23 cellular contexts compared by ENCODE assay signal in genomic region chr3:178483704-178484103, GRCh38. TPM values are rescaled to one million over a fixed set of nuclear protein-coding genes. Genes with fewer than 3 reads are reported as not detected.
DNase-seq lines count a peak whose midpoint lies in the region; ATAC-seq, FAIRE-seq and TF ChIP-seq lines count a peak whose summit lies in the region.
"Had no signal": no experiment of that assay in that cellular context is flagged by ENCODE, and none has a peak within 500 bp of the region (broad histone marks: within the 10 kb centered on the region; RNA-seq: fewer than 3 reads in every experiment).

No MANE protein-coding gene starts in this region.

- H3K9me2 ChIP-seq in GM23248 (ENCODE audit: insufficient read depth), result no peaks in the 10 kb centered on the region

- no peaks in the 10 kb centered on the region for H3F3A ChIP-seq in GM23248 (ENCODE audit: insufficient read depth)

- H2BK5ac ChIP-seq in mesendoderm (ENCODE audit: low read length), result no peak overlapping the region

- no peak overlapping the region for H3K9ac ChIP-seq in GM23248
- H3K9ac ChIP-seq in mesendoderm (ENCODE audit: low read length), result no peak overlapping the region

- H4K5ac ChIP-seq in mesendoderm (ENCODE audit: low read length), result no peak overlapping the region

- H3K36me3 Mint-ChIP-seq in activated T-helper 2 cell treated with anti-CD3 and anti-CD28 coated beads, Interferon-gamma antibody, Interleukin-2, Interleukin-4, amounts not matched to agents 10 μg/mL and 5 μg/mL and 100 μg/mL, durations not matched to agents 14 hours and 24 hours and 36 hours (ENCODE audit: low read depth), result no peaks in the 10 kb centered on the region
- H3K36me3 Mint-ChIP-seq in activated CD4-positive, alpha-beta T cell treated with anti-CD3 and anti-CD28 coated beads for 36 hours (ENCODE audit: low read depth), result no peaks in the 10 kb centered on the region

- H3K79me1 ChIP-seq in mesendoderm (ENCODE audit: low read length), result no peaks in the 10 kb centered on the region

- H3K36me3 ChIP-seq in GM23248 (ENCODE audit: low read depth), result no peaks in the 10 kb centered on the region
- no peaks in the 10 kb centered on the region for H3K36me3 ChIP-seq in kidney epithelial cell (ENCODE audit: control insufficient read depth, insufficient read depth, low read length)
- H3K36me3 ChIP-seq in mesendoderm (ENCODE audit: control insufficient read depth, insufficient read depth, low read length), result no peaks in the 10 kb centered on the region

- no peak for TF ChIP-seq RAD21 in A549 (conservative IDR thresholded peaks at IDR 0.05 in 1 of 2, IDR thresholded peaks at IDR 0.05 in 1 of 2)

- H2BK15ac ChIP-seq in mesendoderm (replicated peaks; ENCODE audit: low read depth), result no peak overlapping the region

- no peaks in the 10 kb centered on the region for H3K9me3 Mint-ChIP-seq in activated T-helper 2 cell treated with anti-CD3 and anti-CD28 coated beads, Interferon-gamma antibody, Interleukin-2, Interleukin-4, amounts not matched to agents 10 μg/mL and 5 μg/mL and 100 μg/mL, durations not matched to agents 14 hours and 24 hours and 36 hours
- no peaks in the 10 kb centered on the region for H3K9me3 Mint-ChIP-seq in activated CD4-positive, alpha-beta T cell treated with anti-CD3 and anti-CD28 coated beads for 36 hours (ENCODE audit: low read depth)

- no peaks in the 10 kb centered on the region for H3K4me1 ChIP-seq in A549
- H3K4me1 ChIP-seq in GM23248 (ENCODE audit: insufficient read depth), result no peaks in the 10 kb centered on the region
- H3K4me1 ChIP-seq in mesendoderm (ENCODE audit: control insufficient read depth, low read depth, low read length), result peaks cover 2% of the 10 kb centered on the region

- H3K27ac ChIP-seq in A549 (no peak overlapping the region), GM23248 (no peak overlapping the region), mesendoderm (ENCODE audit: low read depth, low read length) (no peak overlapping the region)
- H3K27ac ChIP-seq: C4-2B, SK-N-MC had no signal

- no peak overlapping the region for H2BK120ac ChIP-seq in mesendoderm (ENCODE audit: low read depth, low read length)

- H2AFZ ChIP-seq in GM23248, result no peak overlapping the region

- no peak overlapping the region for H3K4me3 ChIP-seq in A549
- H3K4me3 ChIP-seq in GM23248, result no peak overlapping the region
- no peak overlapping the region for H3K4me3 ChIP-seq in kidney epithelial cell (ENCODE audit: low read depth, low read length)
- H3K4me3 ChIP-seq in mesendoderm (ENCODE audit: low read length), result no peak overlapping the region
- H3K4me3 ChIP-seq: GM12878, SK-N-MC had no signal

- H3K4me3 Mint-ChIP-seq in activated T-helper 2 cell treated with anti-CD3 and anti-CD28 coated beads, Interferon-gamma antibody, Interleukin-2, Interleukin-4, amounts not matched to agents 10 μg/mL and 5 μg/mL and 100 μg/mL, durations not matched to agents 14 hours and 24 hours and 36 hours (ENCODE audit: low read depth), result no peak overlapping the region
- H3K4me3 Mint-ChIP-seq in activated CD4-positive, alpha-beta T cell treated with anti-CD3 and anti-CD28 coated beads for 36 hours, result no peak overlapping the region

- H3K4me1 Mint-ChIP-seq in activated T-helper 2 cell treated with anti-CD3 and anti-CD28 coated beads, Interferon-gamma antibody, Interleukin-2, Interleukin-4, amounts not matched to agents 10 μg/mL and 5 μg/mL and 100 μg/mL, durations not matched to agents 14 hours and 24 hours and 36 hours (ENCODE audit: low read depth), result no peaks in the 10 kb centered on the region
- no peaks in the 10 kb centered on the region for H3K4me1 Mint-ChIP-seq in activated CD4-positive, alpha-beta T cell treated with anti-CD3 and anti-CD28 coated beads for 36 hours

- H3K9me3 ChIP-seq in A549 (no peaks in the 10 kb centered on the region), GM23248 (ENCODE audit: low read depth) (no peaks in the 10 kb centered on the region)

- DNase-seq in A549 (ENCODE audit: low read depth in 1 of 2, low spot score in 1 of 2), result no peak
- DNase-seq in GM23248, result peak; percentile 9
- DNase-seq in dedifferentiated amniotic fluid mesenchymal stem cell (ENCODE audit: extremely low spot score), result peak; percentile 35
- peak; percentile 1 for DNase-seq in kidney epithelial cell (ENCODE audit: low read depth)
- no peak for DNase-seq in GM10266 (ENCODE audit: extremely low spot score)
- DNase-seq in activated T-helper 2 cell treated with anti-CD3 and anti-CD28 coated beads, Interferon-gamma antibody, Interleukin-2, Interleukin-4, amounts not matched to agents 10 μg/mL and 5 μg/mL and 100 μg/mL, durations not matched to agents 14 hours and 24 hours and 36 hours (ENCODE audit: low spot score), result no peak
- no peak for DNase-seq in mesendoderm
- no peak for DNase-seq in activated CD4-positive, alpha-beta T cell treated with anti-CD3 and anti-CD28 coated beads for 36 hours
- DNase-seq: 8988T, AML-193, DND-41, NCI-H187, NCI-H2107, NCI-H510A treated with DMSO at 0.1 percent for 48 hours, NCI-H774, SHP77 had no signal

- no peak overlapping the region for H4K8ac ChIP-seq in mesendoderm (ENCODE audit: low read depth, low read length)

- intact Hi-C loops in activated T-helper 2 cell treated with anti-CD3 and anti-CD28 coated beads, Interferon-gamma antibody, Interleukin-2, Interleukin-4, amounts not matched to agents 10 μg/mL and 5 μg/mL and 100 μg/mL, durations not matched to agents 14 hours and 24 hours and 36 hours (cut with micrococcal nuclease), result no loop called here
- intact Hi-C loops in activated CD4-positive, alpha-beta T cell treated with anti-CD3 and anti-CD28 coated beads for 36 hours (cut with DNase I, micrococcal nuclease), result no loop called here

- WGBS in A549 (ENCODE audit: missing lambda C conversion rate), result 49% methylated on average over 2 of the region's 2 CpGs
- WGBS in GM23248 (ENCODE audit: low coverage in 1 of 2, low lambda C conversion rate in 2 of 2, missing lambda C conversion rate in 2 of 2), 2 experiments, result 80 to 83% methylated on average over 2 of the region's 2 CpGs
- no CpG with 5 or more reads among the region's 2 CpGs for WGBS in mesendoderm (ENCODE audit: extremely low coverage, insufficient coverage, low lambda C conversion rate)

- CTCF ChIA-PET in A549 (lab: Yijun Ruan, JAX), result no interaction called here
- CTCF ChIA-PET in activated CD4-positive, alpha-beta T cell treated with anti-CD3 and anti-CD28 coated beads for 36 hours (lab: Charles Lee), result interaction anchor here (0.6 kb wide), 1 partner anchor 77 kb away, joined by 3 read pairs; no protein-coding TSS in a partner anchor

- TF ChIP-seq EP300 in A549 (IDR thresholded peaks at IDR 0.05), result no peak

- no peak for FAIRE-seq in A549 (lab: Jason Lieb, UNC)
- FAIRE-seq: D721Med, G401.6, GM12878 had no signal

- in situ Hi-C loops in GM23248 (cut with MboI), result no loop called here

- no peak overlapping the region for H3K27ac Mint-ChIP-seq in activated T-helper 2 cell treated with anti-CD3 and anti-CD28 coated beads, Interferon-gamma antibody, Interleukin-2, Interleukin-4, amounts not matched to agents 10 μg/mL and 5 μg/mL and 100 μg/mL, durations not matched to agents 14 hours and 24 hours and 36 hours
- no peak overlapping the region for H3K27ac Mint-ChIP-seq in activated CD4-positive, alpha-beta T cell treated with anti-CD3 and anti-CD28 coated beads for 36 hours

- TF ChIP-seq CTCF in A549 (IDR thresholded peaks at IDR 0.05) (no peak), kidney epithelial cell (IDR thresholded peaks at IDR 0.05; ENCODE audit: insufficient read depth, low read length, poor library complexity, severe bottlenecking) (no peak), GM10266 (IDR thresholded peaks at IDR 0.05; ENCODE audit: control insufficient read depth, insufficient read depth, low read depth, missing control alignments) (no peak)

- peaks cover 7% of the 10 kb centered on the region; the same call in 1 of the 2 replicates for H3K27me3 ChIP-seq in GM23248 (replicated peaks; ENCODE audit: insufficient read depth)
- no peaks in the 10 kb centered on the region for H3K27me3 ChIP-seq in kidney epithelial cell (ENCODE audit: control insufficient read depth, insufficient read depth, low read length)
- H3K27me3 ChIP-seq in mesendoderm (ENCODE audit: insufficient read depth, low read length, poor library complexity), result no peaks in the 10 kb centered on the region

- no peaks in the 10 kb centered on the region for H3K27me3 Mint-ChIP-seq in activated T-helper 2 cell treated with anti-CD3 and anti-CD28 coated beads, Interferon-gamma antibody, Interleukin-2, Interleukin-4, amounts not matched to agents 10 μg/mL and 5 μg/mL and 100 μg/mL, durations not matched to agents 14 hours and 24 hours and 36 hours (ENCODE audit: low read depth)
- peaks cover 17% of the 10 kb centered on the region for H3K27me3 Mint-ChIP-seq in activated CD4-positive, alpha-beta T cell treated with anti-CD3 and anti-CD28 coated beads for 36 hours

- H3K18ac ChIP-seq in mesendoderm (ENCODE audit: low read length), result no peak overlapping the region

- no peak overlapping the region for H3K4me2 ChIP-seq in A549
- H3K4me2 ChIP-seq in GM23248 (ENCODE audit: unreplicated experiment), result no peak overlapping the region
- no peak overlapping the region for H3K4me2 ChIP-seq in mesendoderm (ENCODE audit: low read length)

- H3K56ac ChIP-seq in mesendoderm (ENCODE audit: low read length), result no peak overlapping the region

- no peak for TF ChIP-seq POLR2A in A549 (IDR thresholded peaks at IDR 0.05; ENCODE audit: low read length)

- H3K79me2 ChIP-seq in GM23248 (ENCODE audit: insufficient read depth) (no peaks in the 10 kb centered on the region), mesendoderm (ENCODE audit: control insufficient read depth, insufficient read depth, low read length) (no peaks in the 10 kb centered on the region)

- no peak overlapping the region for H2AK5ac ChIP-seq in mesendoderm (ENCODE audit: low read length)

- ATAC-seq in A549, result no peak
- no peak for ATAC-seq in activated CD4-positive, alpha-beta T cell treated with anti-CD3 and anti-CD28 coated beads for 36 hours
- ATAC-seq: GM12878, HCT116 had no signal

- POLR2A ChIA-PET in A549 (lab: Yijun Ruan, JAX), result no interaction called here
- POLR2A ChIA-PET in activated CD4-positive, alpha-beta T cell treated with anti-CD3 and anti-CD28 coated beads for 36 hours (lab: Charles Lee), result no interaction called here

- H3K23ac ChIP-seq in mesendoderm (ENCODE audit: low read length), result no peak overlapping the region

- H4K20me1 ChIP-seq in GM23248 (ENCODE audit: insufficient read depth), result no peaks in the 10 kb centered on the region

- H3K4ac ChIP-seq in mesendoderm (ENCODE audit: low read depth, low read length), result no peak overlapping the region

RNA-seq across cellular contexts. Expression of gene KCNMB2, which starts 52.5 kb away (rescaled TPM):
- not detected in 2 replicates for polyA plus RNA-seq in A549 (2011; rRNA removed)
- polyA plus RNA-seq in A549 (2012; cell fraction: cytosol; rRNA removed), result not detected in 2 replicates
- not detected in 2 replicates for polyA plus RNA-seq in A549 (2012; cell fraction: nucleus; rRNA removed)
- polyA plus RNA-seq in A549 (2017; fragmentation: RNase III; extraction: RNeasy Plus Mini Kit Qiagen cat#74134 plus additional on column Dnase treatment), result not detected in 3 replicates
- not detected in 2 replicates for polyA minus RNA-seq in A549 (2011; rRNA and poly(A)+ RNA removed)
- not detected in 2 replicates for total RNA-seq in GM23248 (2014; rRNA removed; shearing (Covaris generic))
- not detected in 2 replicates for polyA plus RNA-seq in GM23248 (2016; fragmentation: Nextera tagmentation; extraction: Ambion mirVana)
- total RNA-seq in kidney epithelial cell, result 3.6 TPM in 1 of 2 replicates, not detected in the other
- not detected in 2 replicates for total RNA-seq in activated T-helper 2 cell treated with anti-CD3 and anti-CD28 coated beads, Interferon-gamma antibody, Interleukin-2, Interleukin-4, amounts not matched to agents 10 μg/mL and 5 μg/mL and 100 μg/mL, durations not matched to agents 14 hours and 24 hours and 36 hours
- polyA plus RNA-seq in mesendoderm (2013, experiment 1 of 2), result not detected
- polyA plus RNA-seq in mesendoderm (2013, experiment 2 of 2), result not detected
- not detected for total RNA-seq in activated CD4-positive, alpha-beta T cell treated with anti-CD3 and anti-CD28 coated beads for 36 hours
- total RNA-seq: OCI-LY7 had no signal

Comparison
In these comparisons a context has a peak if more than half of its experiments do, and no peak if none do; other contexts are left out.
1. DNase-seq: peak in GM23248 (single experiment), dedifferentiated amniotic fluid mesenchymal stem cell (single experiment) and kidney epithelial cell (single experiment); none in A549 (0 of 2), GM10266 (single experiment), activated T-helper 2 cell treated with anti-CD3 and anti-CD28 coated beads, Interferon-gamma antibody, Interleukin-2, Interleukin-4, amounts not matched to agents 10 μg/mL and 5 μg/mL and 100 μg/mL, durations not matched to agents 14 hours and 24 hours and 36 hours (single experiment), mesendoderm (single experiment) and activated CD4-positive, alpha-beta T cell treated with anti-CD3 and anti-CD28 coated beads for 36 hours (single experiment).